ENCODE assay signal across 17 cellular contexts in genomic region chr3:170085396-170085795, GRCh38. TPM values are rescaled to one million over a fixed set of nuclear protein-coding genes. Genes with fewer than 3 reads are reported as not detected.
DNase-seq lines count a peak whose midpoint lies in the region; ATAC-seq, FAIRE-seq and TF ChIP-seq lines count a peak whose summit lies in the region.
"Had no signal": no experiment of that assay in that cellular context is flagged by ENCODE, and none has a peak within 500 bp of the region (broad histone marks: within the 10 kb centered on the region; RNA-seq: fewer than 3 reads in every experiment).

No MANE protein-coding gene starts in this region.

- no peak overlapping the region for H3K4me3 Mint-ChIP-seq in activated CD4-positive, alpha-beta T cell treated with anti-CD3 and anti-CD28 coated beads, Interleukin-2, amount 10 ng/mL, durations not matched to agents 7 days and 5 days
- H3K4me3 Mint-ChIP-seq in memory B cell: no peak overlapping the region
- H3K4me3 Mint-ChIP-seq: CD8-positive, alpha-beta memory T cell; HFFc6; IgD-negative memory B cell had no signal

- in situ Hi-C loops in HepG2 (cut with HindIII; ENCODE audit: extremely low pct_ligation_motif_present, low pct_unique_long_range_greater_than_20kb): no loop called here

- H3K9me3 ChIP-seq in HepG2 (ENCODE audit: low read length): no peaks in the 10 kb centered on the region
- no peaks in the 10 kb centered on the region for H3K9me3 ChIP-seq in right lobe of liver
- H3K9me3 ChIP-seq in stomach: no peaks in the 10 kb centered on the region
- H3K9me3 ChIP-seq: BLaER1, Caco-2 had no signal

- H3K4me2 ChIP-seq in HepG2 (ENCODE audit: low read depth, low read length): no peak overlapping the region
- H3K4me2 ChIP-seq: BLaER1 had no signal

- ATAC-seq in HepG2 (no peak), right lobe of liver (no peak), memory B cell (ENCODE audit: low read depth) (no peak), HG03342 (IDR thresholded peaks at IDR 0.05; ENCODE audit: unreplicated experiment) (no peak)

- no peak for TF ChIP-seq CTCF in HepG2 (CRISPR knock-in tag; IDR thresholded peaks at IDR 0.05)
- no peak for TF ChIP-seq CTCF in right lobe of liver (IDR thresholded peaks at IDR 0.05)
- TF ChIP-seq CTCF in stomach (IDR thresholded peaks at IDR 0.05): no peak

- H3K36me3 ChIP-seq in HepG2 (replicated peaks in 1 of 2; ENCODE audit: control insufficient read depth in 1 of 2, insufficient read depth in 2 of 2, low read length in 2 of 2) (peaks cover 3 to 22% of the 10 kb centered on the region in 2 experiments; a peak in 4 of 5 replicates), right lobe of liver (peaks cover 0 to 26% (median 15%) of the 10 kb centered on the region in 4 donors), stomach (peaks cover 10 to 78% (median 69%) of the 10 kb centered on the region in 4 donors)

- no peaks in the 10 kb centered on the region for H3K27me3 Mint-ChIP-seq in activated CD4-positive, alpha-beta T cell treated with anti-CD3 and anti-CD28 coated beads, Interleukin-2, amount 10 ng/mL, durations not matched to agents 7 days and 5 days
- H3K27me3 Mint-ChIP-seq in memory B cell: no peaks in the 10 kb centered on the region
- H3K27me3 Mint-ChIP-seq: CD8-positive, alpha-beta memory T cell; IgD-negative memory B cell had no signal

- H3K4me3 ChIP-seq in HepG2 (replicated peaks in 1 of 3; ENCODE audit: insufficient read depth in 1 of 3, low read depth in 2 of 3, low read length in 3 of 3) (no peak overlapping the region), right lobe of liver (no peak overlapping the region), stomach (no peak overlapping the region)
- H3K4me3 ChIP-seq: BLaER1 had no signal

- peaks cover 27% of the 10 kb centered on the region for H3K36me3 Mint-ChIP-seq in activated CD4-positive, alpha-beta T cell treated with anti-CD3 and anti-CD28 coated beads, Interleukin-2, amount 10 ng/mL, durations not matched to agents 7 days and 5 days (ENCODE audit: low read depth)
- H3K36me3 Mint-ChIP-seq in memory B cell: peaks cover 12% of the 10 kb centered on the region

- no peak overlapping the region for H3K27ac ChIP-seq in HepG2 (ENCODE audit: extremely low read length, insufficient read depth, low read length)
- H3K27ac ChIP-seq in right lobe of liver: no peak overlapping the region
- H3K27ac ChIP-seq in stomach: no peak overlapping the region
- H3K27ac ChIP-seq: 22Rv1, BLaER1 had no signal

- H3K4me1 ChIP-seq in HepG2 (ENCODE audit: insufficient read depth, low read length): peaks cover 7% of the 10 kb centered on the region
- no peaks in the 10 kb centered on the region for H3K4me1 ChIP-seq in right lobe of liver
- H3K4me1 ChIP-seq in stomach: peaks cover 0 to 2% (median 0%) of the 10 kb centered on the region in 4 donors
- H3K4me1 ChIP-seq: BLaER1 had no signal

- POLR2A ChIA-PET in activated CD4-positive, alpha-beta T cell treated with anti-CD3 and anti-CD28 coated beads, Interleukin-2, amount 10 ng/mL, durations not matched to agents 7 days and 5 days (lab: Charles Lee): no interaction called here
- POLR2A ChIA-PET in HepG2 (lab: Yijun Ruan, JAX): no interaction called here

- no peak for TF ChIP-seq POLR2A in HepG2 (IDR thresholded peaks at IDR 0.05; ENCODE audit: insufficient read depth in 1 of 2, low read depth in 2 of 2, low read length in 2 of 2)
- no peak for TF ChIP-seq POLR2A in right lobe of liver (IDR thresholded peaks at IDR 0.05)
- no peak for TF ChIP-seq POLR2A in stomach (IDR thresholded peaks at IDR 0.05)

- H3K27ac Mint-ChIP-seq in activated CD4-positive, alpha-beta T cell treated with anti-CD3 and anti-CD28 coated beads, Interleukin-2, amount 10 ng/mL, durations not matched to agents 7 days and 5 days: peak overlapping the region; percentile 1
- peak overlapping the region; percentile 28 for H3K27ac Mint-ChIP-seq in memory B cell
- H3K27ac Mint-ChIP-seq: CD8-positive, alpha-beta memory T cell; HFFc6 had no signal

- H2AFZ ChIP-seq in HepG2 (ENCODE audit: low read length): no peak overlapping the region

- BruUV-seq in HepG2 (replicated peaks; lab: Mats Ljungman, UMichigan): no TSS peak

- TF ChIP-seq EP300 in HepG2 (IDR thresholded peaks at IDR 0.05; ENCODE audit: low read depth in 2 of 2, low read length in 2 of 2) (no peak), HepG2 (CRISPR knock-in tag; IDR thresholded peaks at IDR 0.05; ENCODE audit: borderline replicate concordance) (no peak), stomach (IDR thresholded peaks at IDR 0.05) (no peak)

- H3K9ac ChIP-seq in HepG2 (ENCODE audit: insufficient read depth, low read depth, low read length): no peak overlapping the region
- H3K9ac ChIP-seq: BLaER1 had no signal

- no peak for FAIRE-seq in HepG2 (lab: Jason Lieb, UNC)
- FAIRE-seq: GM19239 had no signal

- H3K9me3 Mint-ChIP-seq in activated CD4-positive, alpha-beta T cell treated with anti-CD3 and anti-CD28 coated beads, Interleukin-2, amount 10 ng/mL, durations not matched to agents 7 days and 5 days: no peaks in the 10 kb centered on the region
- no peaks in the 10 kb centered on the region for H3K9me3 Mint-ChIP-seq in memory B cell
- H3K9me3 Mint-ChIP-seq: CD8-positive, alpha-beta memory T cell; HFFc6; IgD-negative memory B cell had no signal

- DNase-seq in activated CD4-positive, alpha-beta T cell treated with anti-CD3 and anti-CD28 coated beads, Interleukin-2, amount 10 ng/mL, durations not matched to agents 7 days and 5 days: no peak
- no peak for DNase-seq in activated CD4-positive, alpha-beta T cell treated with anti-CD3 and anti-CD28 coated beads for 4 hours
- no peak for DNase-seq in HepG2 (ENCODE audit: low spot score)
- no peak for DNase-seq in right lobe of liver
- DNase-seq in memory B cell (ENCODE audit: low spot score in 2 of 2): no peak
- no peak for DNase-seq in stomach
- DNase-seq: AML-193; Caco-2; CD8-positive, alpha-beta memory T cell; GF-D8; HCEC 1CT; HFFc6 had no signal

- no peaks in the 10 kb centered on the region for H4K20me1 ChIP-seq in HepG2 (ENCODE audit: insufficient read depth, low read length)
- H4K20me1 ChIP-seq: BLaER1 had no signal

- CTCF ChIA-PET in activated CD4-positive, alpha-beta T cell treated with anti-CD3 and anti-CD28 coated beads, Interleukin-2, amount 10 ng/mL, durations not matched to agents 7 days and 5 days (lab: Charles Lee): no interaction called here
- CTCF ChIA-PET in HepG2 (lab: Yijun Ruan, JAX; ENCODE audit: low intra/inter-chr PET ratio, low total read pairs): no interaction called here

- no peaks in the 10 kb centered on the region for H3K79me2 ChIP-seq in HepG2 (ENCODE audit: insufficient read depth, low read length)

- intact Hi-C loops in HepG2 (cut with micrococcal nuclease; ENCODE audit: unreplicated experiment): no loop called here
- intact Hi-C loops in right lobe of liver (cut with DNase I): no loop called here
- intact Hi-C loops in stomach (cut with DNase I; ENCODE audit: low total_unique reads): no loop called here

- H3K4me1 Mint-ChIP-seq in activated CD4-positive, alpha-beta T cell treated with anti-CD3 and anti-CD28 coated beads, Interleukin-2, amount 10 ng/mL, durations not matched to agents 7 days and 5 days: no peaks in the 10 kb centered on the region
- H3K4me1 Mint-ChIP-seq in memory B cell: peaks cover 3% of the 10 kb centered on the region

- TF ChIP-seq RAD21 in HepG2 (CRISPR knock-in tag; IDR thresholded peaks at IDR 0.05): no peak

- H3K27me3 ChIP-seq in HepG2 (ENCODE audit: control insufficient read depth in 1 of 2, insufficient read depth in 2 of 2, low read length in 2 of 2): no peaks in the 10 kb centered on the region
- H3K27me3 ChIP-seq in right lobe of liver: no peaks in the 10 kb centered on the region
- no peaks in the 10 kb centered on the region for H3K27me3 ChIP-seq in stomach
- H3K27me3 ChIP-seq: BLaER1 had no signal

- 97% methylated on average over 6 of the region's 6 CpGs for WGBS in HepG2 (ENCODE audit: low lambda C conversion rate)
- WGBS in right lobe of liver (ENCODE audit: insufficient coverage, low coverage, low lambda C conversion rate, missing lambda C conversion rate): 94% methylated on average over 6 of the region's 6 CpGs
- 90 to 95% (median 94%) methylated on average over 6 of the region's 6 CpGs for WGBS in stomach, 5 donors

TF ChIP-seq in HepG2, 621 proteins besides CTCF, POLR2A, EP300 and RAD21 (continues in another document):
- TF ChIP-seq CENPX (CRISPR knock-in tag; IDR thresholded peaks at IDR 0.05) (no peak), SIX1 (CRISPR knock-in tag; IDR thresholded peaks at IDR 0.05; ENCODE audit: borderline replicate concordance) (no peak), ZNF709 (CRISPR knock-in tag; IDR thresholded peaks at IDR 0.05) (no peak), MAFK (conservative IDR thresholded peaks at IDR 0.05 in 1 of 2, IDR thresholded peaks at IDR 0.05 in 1 of 2; ENCODE audit: low read length in 2 of 2) (peak; percentile 87 to 96), ZNF282 (IDR thresholded peaks at IDR 0.05; ENCODE audit: partially characterized antibody) (no peak)

RNA-seq across cellular contexts. Expression of gene GPR160, which starts 47.6 kb away (rescaled TPM):
- 1 to 10 TPM; 6.1 to 6.2 TPM for total RNA-seq in activated CD4-positive, alpha-beta T cell treated with anti-CD3 and anti-CD28 coated beads, Interleukin-2, amount 10 ng/mL, durations not matched to agents 7 days and 5 days
- 12.1 and 14.0 TPM in 2 replicates for total RNA-seq in HepG2 (2016; rRNA removed; fragmentation: Illumina TruSeq; extraction: Trizol)
- total RNA-seq in HepG2 (2016; cell fraction: cytosol; rRNA removed; fragmentation: Illumina TruSeq; extraction: Trizol; ENCODE audit: low read depth): 13.9 and 14.8 TPM in 2 replicates
- total RNA-seq in HepG2 (2016; cell fraction: insoluble cytoplasmic fraction; rRNA removed; fragmentation: Illumina TruSeq; extraction: Trizol): 11.1 and 12.6 TPM in 2 replicates
- 24.8 and 29.9 TPM in 2 replicates for total RNA-seq in HepG2 (2016; cell fraction: membrane; rRNA removed; fragmentation: Illumina TruSeq; extraction: Trizol)
- 9.0 and 9.5 TPM in 2 replicates for total RNA-seq in HepG2 (2016; cell fraction: nucleus; rRNA removed; fragmentation: Illumina TruSeq; extraction: Trizol)
- 15.5 and 23.2 TPM in 2 replicates for polyA plus RNA-seq in HepG2 (2011; rRNA removed)
- polyA plus RNA-seq in HepG2 (2011; cell fraction: cytosol; rRNA removed): 11.0 and 14.4 TPM in 2 replicates
- polyA plus RNA-seq in HepG2 (2011; cell fraction: nucleus; rRNA removed): 4.1 and 4.9 TPM in 2 replicates
- polyA plus RNA-seq in HepG2 (2012): 14.5 and 17.6 TPM in 2 replicates
- polyA plus RNA-seq in HepG2 (2016; cell fraction: cytosol; fragmentation: Illumina TruSeq; extraction: Trizol; ENCODE audit: low read depth): 37.7 and 40.2 TPM in 2 replicates
- 27.1 and 30.7 TPM in 2 replicates for polyA plus RNA-seq in HepG2 (2016; cell fraction: insoluble cytoplasmic fraction; fragmentation: Illumina TruSeq; extraction: Trizol; ENCODE audit: low read depth)
- polyA plus RNA-seq in HepG2 (2016; cell fraction: membrane; fragmentation: Illumina TruSeq; extraction: Trizol; ENCODE audit: low read depth): 48.6 and 61.0 TPM in 2 replicates
- 17.4 and 17.9 TPM in 2 replicates for polyA plus RNA-seq in HepG2 (2016; cell fraction: nucleus; fragmentation: Illumina TruSeq; extraction: Trizol; ENCODE audit: insufficient read depth, low read depth)
- 2.2 and 10.2 TPM in 2 replicates for polyA minus RNA-seq in HepG2 (2011; rRNA and poly(A)+ RNA removed; ENCODE audit: low replicate concordance)
- 12.7 and 14.9 TPM in 2 replicates for polyA minus RNA-seq in HepG2 (2011; cell fraction: cytosol; rRNA and poly(A)+ RNA removed)
- polyA minus RNA-seq in HepG2 (2011; cell fraction: nucleus; rRNA and poly(A)+ RNA removed): 12.9 and 16.7 TPM in 2 replicates
- 1 to 10 TPM; 1.0 to 4.2 (median 1.6) TPM for total RNA-seq in right lobe of liver
- 10 to 100 TPM in 4 of 5 donors, under 1 TPM in 1; 0.58 to 70.1 (median 52.4) TPM for total RNA-seq in stomach
- 10 to 100 TPM; 16.5 to 68.4 (median 43.8) TPM for polyA plus RNA-seq in stomach
